ENCODE assay signal across 8 cellular contexts in the genomic region with DNA sequence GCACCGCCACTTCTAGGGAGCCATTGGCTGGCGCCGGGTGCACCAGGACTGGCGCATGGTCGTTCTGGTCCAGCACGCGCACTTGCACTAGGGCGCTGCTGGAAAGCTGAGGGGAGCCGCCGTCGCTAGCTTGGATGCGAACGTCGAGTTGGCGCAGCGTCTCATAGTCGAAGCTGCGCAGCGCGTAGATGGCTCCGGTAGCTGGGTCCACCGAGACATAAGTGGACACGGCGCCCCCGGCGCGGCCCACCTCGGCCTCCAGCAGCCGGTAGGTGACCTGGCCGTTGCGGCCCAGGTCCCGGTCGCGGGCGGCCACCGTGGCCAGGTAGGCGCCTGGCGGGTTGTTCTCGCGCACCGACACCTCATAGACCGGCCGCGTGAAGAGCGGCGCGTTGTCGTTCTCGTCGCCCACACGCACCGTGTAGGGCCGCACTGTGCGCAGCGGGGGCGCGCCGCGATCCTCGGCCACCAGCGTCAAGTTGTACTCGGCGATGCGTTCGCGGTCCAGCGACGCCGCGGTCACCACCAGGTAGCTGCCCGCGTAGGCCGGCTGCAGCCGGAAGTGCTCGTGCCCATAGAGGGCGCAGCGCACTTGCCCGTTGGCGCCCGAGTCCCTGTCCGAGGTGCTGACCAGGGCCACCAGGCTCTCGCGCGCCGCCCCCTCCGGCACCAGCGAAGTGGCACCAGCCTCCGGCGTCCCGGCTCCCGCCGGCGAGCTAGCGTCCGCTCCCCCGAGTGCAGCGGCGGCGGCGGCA. TPM values are rescaled to one million over a fixed set of nuclear protein-coding genes. Genes with fewer than 3 reads are reported as not detected.
A peak's percentile ranks its signal among the peaks of the same experiment; 100 is the strongest.
DNase-seq lines count a peak whose midpoint lies in the region; ATAC-seq, FAIRE-seq and TF ChIP-seq lines count a peak whose summit lies in the region.
"Had no signal": no experiment of that assay in that cellular context is flagged by ENCODE, and none has a peak within 500 bp of the region (broad histone marks: within the 10 kb centered on the region; RNA-seq: fewer than 3 reads in every experiment).

No MANE protein-coding gene starts in this region.

- H3K27ac ChIP-seq in HUES48 (ENCODE audit: low read depth, low read length): no peak overlapping the region
- H3K27ac ChIP-seq in gastrocnemius medialis: no peak overlapping the region
- no peak overlapping the region for H3K27ac ChIP-seq in PC-3 (ENCODE audit: low read length)
- H3K27ac ChIP-seq: neutrophil had no signal

- H3K4me1 ChIP-seq in HUES48 (ENCODE audit: control insufficient read depth, insufficient read depth, low read length) (peaks cover 20% of the 10 kb centered on the region), gastrocnemius medialis (peaks cover 3 to 12% of the 10 kb centered on the region in 2 donors), PC-3 (ENCODE audit: insufficient read depth, low read length) (no peaks in the 10 kb centered on the region)

- in situ Hi-C loops in gastrocnemius medialis (cut with MboI; ENCODE audit: low sequenced_read_pairs in 4 of 4): no loop called here

- intact Hi-C loops in gastrocnemius medialis (cut with DNase I; ENCODE audit: low total_unique reads): no loop called here
- intact Hi-C loops in PC-3 (cut with micrococcal nuclease): no loop called here

- CTCF ChIA-PET in PC-3 (lab: Charles Lee): no interaction called here

- TF ChIP-seq CTCF in gastrocnemius medialis (IDR thresholded peaks at IDR 0.05 in 4 of 5, conservative IDR thresholded peaks at IDR 0.05 in 1 of 5) (no peak), PC-3 (conservative IDR thresholded peaks at IDR 0.05; ENCODE audit: low read depth, low read length) (no peak)

- H3K4me2 ChIP-seq in PC-3 (ENCODE audit: low read length): no peak overlapping the region

- no peaks in the 10 kb centered on the region for H3F3A ChIP-seq in PC-3 (ENCODE audit: low read length, unreplicated experiment)

- H3K36me3 ChIP-seq in HUES48 (ENCODE audit: control insufficient read depth, insufficient read depth, low read length) (peaks cover 3% of the 10 kb centered on the region; the same call in 1 of the 2 replicates), gastrocnemius medialis (no peaks in the 10 kb centered on the region), PC-3 (ENCODE audit: low read depth, low read length) (no peaks in the 10 kb centered on the region)
- H3K36me3 ChIP-seq: neutrophil had no signal

- ATAC-seq in gastrocnemius medialis (no peak), PC-3 (no peak)

- no peaks in the 10 kb centered on the region for H3K9me3 ChIP-seq in HUES48 (ENCODE audit: control insufficient read depth, insufficient read depth, low read length)
- H3K9me3 ChIP-seq in iPS-18c (ENCODE audit: control insufficient read depth, insufficient read depth, low read length): peaks cover 5% of the 10 kb centered on the region
- no peaks in the 10 kb centered on the region for H3K9me3 ChIP-seq in gastrocnemius medialis
- no peaks in the 10 kb centered on the region for H3K9me3 ChIP-seq in PC-3 (ENCODE audit: low read length)
- H3K9me3 ChIP-seq: neutrophil had no signal

- peak; percentile 86 for DNase-seq in astrocyte of the hippocampus (ENCODE audit: low read depth, low spot score)
- peak; percentile 12 for DNase-seq in stimulated activated CD8-positive, alpha-beta memory T cell treated with anti-CD3 and anti-CD28 coated beads, Interleukin-4, amount 100 ng/mL, for 24 hours (ENCODE audit: low read depth)
- DNase-seq in gastrocnemius medialis: no peak
- no peak for DNase-seq in PC-3
- DNase-seq in urothelium cell line (ENCODE audit: low spot score): no peak

- BruUV-seq in PC-3 (replicated peaks; lab: Mats Ljungman, UMichigan): no TSS peak

- FAIRE-seq in urothelium cell line (lab: Jason Lieb, UNC): no peak

- no peak overlapping the region for H2AFZ ChIP-seq in PC-3 (ENCODE audit: low read length)

- no peak for TF ChIP-seq POLR2A in gastrocnemius medialis (IDR thresholded peaks at IDR 0.05)

- POLR2A ChIA-PET in PC-3 (lab: Charles Lee; ENCODE audit: unreplicated experiment): no interaction called here

- H3K9ac ChIP-seq in HUES48 (ENCODE audit: low read depth, low read length) (no peak overlapping the region), PC-3 (ENCODE audit: low read length) (no peak overlapping the region)

- no peaks in the 10 kb centered on the region for H3K9me2 ChIP-seq in PC-3 (replicated peaks; ENCODE audit: low read length)

- H3K27me3 ChIP-seq in HUES48 (ENCODE audit: control insufficient read depth, insufficient read depth, low read length) (peaks cover 61% of the 10 kb centered on the region), gastrocnemius medialis (peaks cover 74 to 82% (median 81%) of the 10 kb centered on the region in 3 donors), PC-3 (ENCODE audit: low read length) (peaks cover 3% of the 10 kb centered on the region; the same call in 1 of the 2 replicates)

- H4K20me1 ChIP-seq in PC-3 (ENCODE audit: low read length): no peaks in the 10 kb centered on the region

- no peaks in the 10 kb centered on the region for H3K79me2 ChIP-seq in PC-3 (ENCODE audit: low read length)

- H3K4me3 ChIP-seq in HUES48 (ENCODE audit: low read depth, low read length) (peak overlapping the region; percentile 77; the same call in 1 of the 2 replicates), iPS-18c (ENCODE audit: insufficient read depth, low read depth, low read length) (peak overlapping the region; percentile 63), gastrocnemius medialis (peak overlapping the region in 1 of 4 donors; percentile 17), PC-3 (ENCODE audit: low read length) (no peak overlapping the region)

RNA-seq across cellular contexts. Expression of gene PCDH8, which starts 1.7 kb away (rescaled TPM):
- total RNA-seq in gastrocnemius medialis (under 1 TPM in 1 of 4 donors, not detected in 3; 0.39 TPM), PC-3 (2014; rRNA removed) (not detected in 2 replicates)

Comparison
In these comparisons a context has a peak if more than half of its experiments do, and no peak if none do; other contexts are left out.
1. DNase-seq: peak in astrocyte of the hippocampus (single experiment) and stimulated activated CD8-positive, alpha-beta memory T cell treated with anti-CD3 and anti-CD28 coated beads, Interleukin-4, amount 100 ng/mL, for 24 hours (single experiment); none in gastrocnemius medialis (0 of 2), PC-3 (single experiment) and urothelium cell line (single experiment).